10 cellular contexts compared by ENCODE assay signal in genomic region chr10:122140477-122140902, GRCh38.
DNase-seq lines count a peak whose midpoint lies in the region; ATAC-seq and TF ChIP-seq lines count a peak whose summit lies in the region.
"Had no signal": no experiment of that assay in that cellular context is flagged by ENCODE, and none has a peak within 500 bp of the region (broad histone marks: within the 10 kb centered on the region; RNA-seq: fewer than 3 reads in every experiment).

No MANE protein-coding gene starts in this region.

- no peak overlapping the region for H3K56ac ChIP-seq in mesendoderm (ENCODE audit: low read length)

- H2BK120ac ChIP-seq in mesendoderm (ENCODE audit: low read depth, low read length): no peak overlapping the region

- no peak overlapping the region for H4K5ac ChIP-seq in mesendoderm (ENCODE audit: low read length)

- no peaks in the 10 kb centered on the region for H3K36me3 Mint-ChIP-seq in stimulated activated memory B cell treated with anti-CD40 and anti-IgM and Interleukin-4, amounts not matched to agents 10 μg/mL and 1 μg/mL and 100 μg/mL, for 72 hours
- H3K36me3 Mint-ChIP-seq: activated naive CD4-positive, alpha-beta T cell treated with anti-CD3 and anti-CD28 coated beads, Interleukin-2, amount 50 U/mL, for 72 hours had no signal

- no peak overlapping the region for H3K4ac ChIP-seq in mesendoderm (ENCODE audit: low read depth, low read length)

- H3K9me3 Mint-ChIP-seq in stimulated activated memory B cell treated with anti-CD40 and anti-IgM and Interleukin-4, amounts not matched to agents 10 μg/mL and 1 μg/mL and 100 μg/mL, for 72 hours: peaks cover 5% of the 10 kb centered on the region

- intact Hi-C loops in Right ventricle myocardium superior (cut with DNase I) (no loop called here), Right ventricle myocardium inferior (cut with DNase I) (loop anchor here (5.0 kb wide), 2 partner anchors 88 to 127 kb away; no protein-coding TSS in a partner anchor), colonic mucosa (cut with DNase I) (no loop called here), uterus (cut with DNase I; ENCODE audit: low total_unique reads) (no loop called here)

- TF ChIP-seq CTCF in colonic mucosa (IDR thresholded peaks at IDR 0.05) (no peak), uterus (IDR thresholded peaks at IDR 0.05) (no peak)

- no peaks in the 10 kb centered on the region for H3K36me3 ChIP-seq in colonic mucosa
- no peaks in the 10 kb centered on the region for H3K36me3 ChIP-seq in mesendoderm (ENCODE audit: control insufficient read depth, insufficient read depth, low read length)
- no peaks in the 10 kb centered on the region for H3K36me3 ChIP-seq in uterus

- H3K27me3 ChIP-seq in colonic mucosa: no peaks in the 10 kb centered on the region
- no peaks in the 10 kb centered on the region for H3K27me3 ChIP-seq in mesendoderm (ENCODE audit: insufficient read depth, low read length, poor library complexity)
- H3K27me3 ChIP-seq in uterus: no peaks in the 10 kb centered on the region

- no peak overlapping the region for H2BK15ac ChIP-seq in mesendoderm (replicated peaks; ENCODE audit: low read depth)

- H3K4me3 Mint-ChIP-seq in stimulated activated memory B cell treated with anti-CD40 and anti-IgM and Interleukin-4, amounts not matched to agents 10 μg/mL and 1 μg/mL and 100 μg/mL, for 72 hours: no peak overlapping the region

- H3K79me2 ChIP-seq in mesendoderm (ENCODE audit: control insufficient read depth, insufficient read depth, low read length): no peaks in the 10 kb centered on the region

- H2AK5ac ChIP-seq in mesendoderm (ENCODE audit: low read length): no peak overlapping the region

- H3K27ac ChIP-seq in colonic mucosa (peak overlapping the region; percentile 12), mesendoderm (ENCODE audit: low read depth, low read length) (no peak overlapping the region), uterus (peak overlapping the region; percentile 88)

- peaks cover 7% of the 10 kb centered on the region for H3K79me1 ChIP-seq in mesendoderm (ENCODE audit: low read length)

- H3K9ac ChIP-seq in colonic mucosa (ENCODE audit: low read depth in 2 of 2, low read length in 2 of 2) (no peak overlapping the region), mesendoderm (ENCODE audit: low read length) (no peak overlapping the region)

- H3K4me3 ChIP-seq in colonic mucosa: no peak overlapping the region
- H3K4me3 ChIP-seq in mesendoderm (ENCODE audit: low read length): no peak overlapping the region
- H3K4me3 ChIP-seq in uterus: no peak overlapping the region

- no peak overlapping the region for H2BK5ac ChIP-seq in mesendoderm (ENCODE audit: low read length)

- no peak for TF ChIP-seq POLR2A in uterus (IDR thresholded peaks at IDR 0.05)

- no peak overlapping the region for H3K23ac ChIP-seq in mesendoderm (ENCODE audit: low read length)

- peaks cover 3% of the 10 kb centered on the region for H3K27me3 Mint-ChIP-seq in stimulated activated memory B cell treated with anti-CD40 and anti-IgM and Interleukin-4, amounts not matched to agents 10 μg/mL and 1 μg/mL and 100 μg/mL, for 72 hours

- DNase-seq in Right ventricle myocardium superior: peak; percentile 58
- no peak for DNase-seq in Right ventricle myocardium inferior (ENCODE audit: missing footprints)
- no peak for DNase-seq in colonic mucosa
- peak; percentile 49 for DNase-seq in mesendoderm
- peak in 1 of 2 donors; percentile 44 for DNase-seq in uterus
- DNase-seq in AG08396 (ENCODE audit: low spot score): no peak
- DNase-seq in activated gamma-delta T cell treated with Interleukin-2 at 50 U/mL for 16 hours: no peak
- DNase-seq: NCI-H2029 treated with DMSO at 0.1 percent for 48 hours had no signal

- ATAC-seq in Right ventricle myocardium superior (ENCODE audit: poor library complexity): peak; percentile 13
- no peak for ATAC-seq in Right ventricle myocardium inferior
- no peak for ATAC-seq in stimulated activated memory B cell treated with anti-CD40 and anti-IgM and Interleukin-4, amounts not matched to agents 10 μg/mL and 1 μg/mL and 100 μg/mL, for 72 hours
- ATAC-seq: activated naive CD4-positive, alpha-beta T cell treated with anti-CD3 and anti-CD28 coated beads, Interleukin-2, amount 50 U/mL, for 72 hours had no signal

- no CpG with 5 or more reads among the region's 9 CpGs for WGBS in mesendoderm (ENCODE audit: extremely low coverage, insufficient coverage, low lambda C conversion rate)

- H3K18ac ChIP-seq in mesendoderm (ENCODE audit: low read length): no peak overlapping the region

- H3K9me3 ChIP-seq in colonic mucosa (no peaks in the 10 kb centered on the region), uterus (no peaks in the 10 kb centered on the region)

- no peak overlapping the region for H3K4me2 ChIP-seq in mesendoderm (ENCODE audit: low read length)

- no peaks in the 10 kb centered on the region for H3K4me1 ChIP-seq in colonic mucosa
- H3K4me1 ChIP-seq in mesendoderm (ENCODE audit: control insufficient read depth, low read depth, low read length): no peaks in the 10 kb centered on the region
- H3K4me1 ChIP-seq in uterus: peaks cover 35 to 38% of the 10 kb centered on the region in 2 donors

- H3K27ac Mint-ChIP-seq in stimulated activated memory B cell treated with anti-CD40 and anti-IgM and Interleukin-4, amounts not matched to agents 10 μg/mL and 1 μg/mL and 100 μg/mL, for 72 hours: no peak overlapping the region

- no peaks in the 10 kb centered on the region for H3K4me1 Mint-ChIP-seq in stimulated activated memory B cell treated with anti-CD40 and anti-IgM and Interleukin-4, amounts not matched to agents 10 μg/mL and 1 μg/mL and 100 μg/mL, for 72 hours

- H4K8ac ChIP-seq in mesendoderm (ENCODE audit: low read depth, low read length): no peak overlapping the region

Comparison
In these comparisons a context has a peak if more than half of its experiments do, and no peak if none do; other contexts are left out.
1. DNase-seq: peak in Right ventricle myocardium superior (single experiment) and mesendoderm (single experiment); none in Right ventricle myocardium inferior (single experiment), colonic mucosa (single experiment), AG08396 (single experiment) and activated gamma-delta T cell treated with Interleukin-2 at 50 U/mL for 16 hours (single experiment).